In the genomic region with DNA sequence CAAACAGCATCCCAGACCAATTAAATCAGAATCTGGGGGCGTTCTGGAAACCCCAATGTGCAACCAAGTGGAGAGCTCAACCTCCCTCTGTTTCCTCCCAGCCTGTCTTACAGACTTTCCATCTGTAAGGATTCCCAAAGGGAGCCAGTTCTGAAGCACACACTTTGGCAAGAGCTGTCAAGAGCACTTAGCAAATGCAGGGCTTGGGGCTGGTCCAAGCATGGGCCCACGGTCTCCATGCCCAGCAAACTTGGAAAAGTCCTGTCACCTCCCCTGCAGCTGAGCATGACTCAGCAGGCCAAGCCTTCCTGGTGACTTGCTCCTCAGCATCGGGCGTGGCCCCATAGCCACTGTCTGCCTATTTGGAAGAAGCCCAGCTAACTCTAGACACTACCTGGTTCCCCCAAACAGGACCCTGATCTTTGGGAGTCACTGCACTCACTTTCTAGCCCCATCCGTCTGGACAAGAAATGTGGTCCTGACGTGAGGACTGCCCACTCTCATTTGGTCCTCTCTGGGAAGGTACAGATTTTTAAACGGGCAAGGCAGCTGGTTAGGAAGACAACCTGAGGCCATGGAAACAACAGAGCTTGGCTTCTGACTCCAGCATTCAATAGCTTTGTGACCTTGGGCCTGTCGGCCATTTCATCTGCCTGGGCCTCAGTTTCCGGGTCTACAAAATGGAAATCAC, we compare ENCODE assay signal across 8 cellular contexts. TPM values are rescaled to one million over a fixed set of nuclear protein-coding genes. Genes with fewer than 3 reads are reported as not detected.
DNase-seq lines count a peak whose midpoint lies in the region; ATAC-seq and TF ChIP-seq lines count a peak whose summit lies in the region.

No MANE protein-coding gene starts in this region.

- no peaks in the 10 kb centered on the region for H3K9me3 Mint-ChIP-seq in mesothelial cell of epicardium
- peaks cover 4% of the 10 kb centered on the region for H3K9me3 Mint-ChIP-seq in type B pancreatic cell

- H3K4me3 Mint-ChIP-seq in mesothelial cell of epicardium (peak overlapping the region; percentile 20), type B pancreatic cell (peak overlapping the region; percentile 80)

- H3K4me1 Mint-ChIP-seq in mesothelial cell of epicardium (peaks cover 92% of the 10 kb centered on the region), type B pancreatic cell (ENCODE audit: unreplicated experiment) (peaks cover 60% of the 10 kb centered on the region)

- ATAC-seq in SK-N-SH treated with all-trans-retinoic acid at 6 μM for 48 hours, result peak; percentile 65
- no peak for ATAC-seq in GM21737 (IDR thresholded peaks at IDR 0.05; ENCODE audit: unreplicated experiment)

- DNase-seq in SIG-M5 treated with dmso at 0.1 percent for 504 hours (lab: John Stamatoyannopoulos, UW; ENCODE audit: unreplicated experiment) (peak; percentile 25), SIG-M5 (lab: John Stamatoyannopoulos, UW) (no peak), dermis blood vessel endothelial cell (peak; percentile 85), mesothelial cell of epicardium (ENCODE audit: low spot score in 2 of 2, unreplicated experiment in 2 of 2) (no peak), type B pancreatic cell (ENCODE audit: extremely low spot score, unreplicated experiment) (no peak), NCI-H2227 (lab: John Stamatoyannopoulos, UW; ENCODE audit: unreplicated experiment) (no peak)

- TF ChIP-seq CTCF in mesothelial cell of epicardium (IDR thresholded peaks at IDR 0.05; ENCODE audit: unreplicated experiment) (no peak), type B pancreatic cell (conservative IDR thresholded peaks at IDR 0.05) (no peak)

- H3K27ac Mint-ChIP-seq in mesothelial cell of epicardium, result peak overlapping the region; percentile 97
- peak overlapping the region; percentile 98 for H3K27ac Mint-ChIP-seq in type B pancreatic cell

- peaks cover 46% of the 10 kb centered on the region for H3K36me3 Mint-ChIP-seq in mesothelial cell of epicardium
- H3K36me3 Mint-ChIP-seq in type B pancreatic cell, result peaks cover 57% of the 10 kb centered on the region

- H3K27me3 Mint-ChIP-seq in mesothelial cell of epicardium (ENCODE audit: low read depth), result no peaks in the 10 kb centered on the region
- H3K27me3 Mint-ChIP-seq in type B pancreatic cell, result peaks cover 5% of the 10 kb centered on the region

TF ChIP-seq in SK-N-SH treated with all-trans-retinoic acid at 6 μM for 48 hours, 23 proteins besides CTCF, POLR2A, EP300 and RAD21:
- TF ChIP-seq ZFP3 (CRISPR knock-in tag; IDR thresholded peaks at IDR 0.05) (no peak), ESRRG (CRISPR knock-in tag; IDR thresholded peaks at IDR 0.05) (no peak), SNAI2 (CRISPR knock-in tag; IDR thresholded peaks at IDR 0.05) (no peak), RARB (CRISPR knock-in tag; IDR thresholded peaks at IDR 0.05) (no peak), ARNTL (CRISPR knock-in tag; IDR thresholded peaks at IDR 0.05; ENCODE audit: borderline replicate concordance, low read depth) (no peak), ISL1 (CRISPR knock-in tag; IDR thresholded peaks at IDR 0.05) (peak; percentile 51), TCF4 (CRISPR knock-in tag; IDR thresholded peaks at IDR 0.05; ENCODE audit: borderline replicate concordance) (no peak), GLIS3 (CRISPR knock-in tag; IDR thresholded peaks at IDR 0.05) (no peak), OSR1 (CRISPR knock-in tag; IDR thresholded peaks at IDR 0.05) (peak; percentile 10; the same call in 1 of the 2 replicates), PPARA (CRISPR knock-in tag; IDR thresholded peaks at IDR 0.05; ENCODE audit: borderline replicate concordance) (no peak), CSDC2 (CRISPR knock-in tag; IDR thresholded peaks at IDR 0.05) (no peak), TOX (CRISPR knock-in tag; IDR thresholded peaks at IDR 0.05; ENCODE audit: borderline replicate concordance) (no peak), BACH2 (CRISPR knock-in tag; IDR thresholded peaks at IDR 0.05; ENCODE audit: borderline replicate concordance) (no peak), CREB5 (CRISPR knock-in tag; IDR thresholded peaks at IDR 0.05; ENCODE audit: low read depth) (no peak)
- TF ChIP-seq, protein P1, sequence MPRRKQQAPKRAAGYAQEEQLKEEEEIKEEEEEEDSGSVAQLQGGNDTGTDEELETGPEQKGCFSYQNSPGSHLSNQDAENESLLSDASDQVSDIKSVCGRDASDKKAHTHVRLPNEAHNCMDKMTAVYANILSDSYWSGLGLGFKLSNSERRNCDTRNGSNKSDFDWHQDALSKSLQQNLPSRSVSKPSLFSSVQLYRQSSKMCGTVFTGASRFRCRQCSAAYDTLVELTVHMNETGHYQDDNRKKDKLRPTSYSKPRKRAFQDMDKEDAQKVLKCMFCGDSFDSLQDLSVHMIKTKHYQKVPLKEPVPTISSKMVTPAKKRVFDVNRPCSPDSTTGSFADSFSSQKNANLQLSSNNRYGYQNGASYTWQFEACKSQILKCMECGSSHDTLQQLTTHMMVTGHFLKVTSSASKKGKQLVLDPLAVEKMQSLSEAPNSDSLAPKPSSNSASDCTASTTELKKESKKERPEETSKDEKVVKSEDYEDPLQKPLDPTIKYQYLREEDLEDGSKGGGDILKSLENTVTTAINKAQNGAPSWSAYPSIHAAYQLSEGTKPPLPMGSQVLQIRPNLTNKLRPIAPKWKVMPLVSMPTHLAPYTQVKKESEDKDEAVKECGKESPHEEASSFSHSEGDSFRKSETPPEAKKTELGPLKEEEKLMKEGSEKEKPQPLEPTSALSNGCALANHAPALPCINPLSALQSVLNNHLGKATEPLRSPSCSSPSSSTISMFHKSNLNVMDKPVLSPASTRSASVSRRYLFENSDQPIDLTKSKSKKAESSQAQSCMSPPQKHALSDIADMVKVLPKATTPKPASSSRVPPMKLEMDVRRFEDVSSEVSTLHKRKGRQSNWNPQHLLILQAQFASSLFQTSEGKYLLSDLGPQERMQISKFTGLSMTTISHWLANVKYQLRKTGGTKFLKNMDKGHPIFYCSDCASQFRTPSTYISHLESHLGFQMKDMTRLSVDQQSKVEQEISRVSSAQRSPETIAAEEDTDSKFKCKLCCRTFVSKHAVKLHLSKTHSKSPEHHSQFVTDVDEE (CRISPR knock-in tag; IDR thresholded peaks at IDR 0.05), result no peak
- TF ChIP-seq, protein P2, sequence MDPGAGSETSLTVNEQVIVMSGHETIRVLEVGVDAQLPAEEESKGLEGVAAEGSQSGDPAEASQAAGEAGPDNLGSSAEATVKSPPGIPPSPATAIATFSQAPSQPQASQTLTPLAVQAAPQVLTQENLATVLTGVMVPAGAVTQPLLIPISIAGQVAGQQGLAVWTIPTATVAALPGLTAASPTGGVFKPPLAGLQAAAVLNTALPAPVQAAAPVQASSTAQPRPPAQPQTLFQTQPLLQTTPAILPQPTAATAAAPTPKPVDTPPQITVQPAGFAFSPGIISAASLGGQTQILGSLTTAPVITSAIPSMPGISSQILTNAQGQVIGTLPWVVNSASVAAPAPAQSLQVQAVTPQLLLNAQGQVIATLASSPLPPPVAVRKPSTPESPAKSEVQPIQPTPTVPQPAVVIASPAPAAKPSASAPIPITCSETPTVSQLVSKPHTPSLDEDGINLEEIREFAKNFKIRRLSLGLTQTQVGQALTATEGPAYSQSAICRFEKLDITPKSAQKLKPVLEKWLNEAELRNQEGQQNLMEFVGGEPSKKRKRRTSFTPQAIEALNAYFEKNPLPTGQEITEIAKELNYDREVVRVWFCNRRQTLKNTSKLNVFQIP (CRISPR knock-in tag; IDR thresholded peaks at IDR 0.05; ENCODE audit: borderline replicate concordance, low read depth), result no peak
- TF ChIP-seq, protein P3, sequence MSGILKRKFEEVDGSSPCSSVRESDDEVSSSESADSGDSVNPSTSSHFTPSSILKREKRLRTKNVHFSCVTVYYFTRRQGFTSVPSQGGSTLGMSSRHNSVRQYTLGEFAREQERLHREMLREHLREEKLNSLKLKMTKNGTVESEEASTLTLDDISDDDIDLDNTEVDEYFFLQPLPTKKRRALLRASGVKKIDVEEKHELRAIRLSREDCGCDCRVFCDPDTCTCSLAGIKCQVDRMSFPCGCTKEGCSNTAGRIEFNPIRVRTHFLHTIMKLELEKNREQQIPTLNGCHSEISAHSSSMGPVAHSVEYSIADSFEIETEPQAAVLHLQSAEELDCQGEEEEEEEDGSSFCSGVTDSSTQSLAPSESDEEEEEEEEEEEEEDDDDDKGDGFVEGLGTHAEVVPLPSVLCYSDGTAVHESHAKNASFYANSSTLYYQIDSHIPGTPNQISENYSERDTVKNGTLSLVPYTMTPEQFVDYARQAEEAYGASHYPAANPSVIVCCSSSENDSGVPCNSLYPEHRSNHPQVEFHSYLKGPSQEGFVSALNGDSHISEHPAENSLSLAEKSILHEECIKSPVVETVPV (CRISPR knock-in tag; IDR thresholded peaks at IDR 0.05), result no peak
TF ChIP-seq in SK-N-SH treated with all-trans-retinoic acid at 6 μM for 48 hours: peak in this region for 2.

RNA-seq across cellular contexts. Expression of gene SLC2A1, which starts 16.9 kb away (rescaled TPM):
- total RNA-seq in dermis blood vessel endothelial cell (28.6 and 38.3 TPM in 2 replicates), mesothelial cell of epicardium (786 to 841 TPM (median 827 TPM) in 3 replicates), type B pancreatic cell (ENCODE audit: low replicate concordance) (192 and 706 TPM in 2 replicates)

Comparison
In these comparisons a context has a peak if more than half of its experiments do, and no peak if none do; other contexts are left out.
1. DNase-seq: peak in SIG-M5 treated with dmso at 0.1 percent for 504 hours (single experiment) and dermis blood vessel endothelial cell (single experiment); none in SIG-M5 (single experiment), mesothelial cell of epicardium (0 of 2), type B pancreatic cell (single experiment) and NCI-H2227 (single experiment).